Comparison of ENCODE assay signal across 8 cellular contexts in genomic region chr6:42929088-42929927, GRCh38. TPM values are rescaled to one million over a fixed set of nuclear protein-coding genes. Genes with fewer than 3 reads are reported as not detected.
DNase-seq lines count a peak whose midpoint lies in the region; ATAC-seq and TF ChIP-seq lines count a peak whose summit lies in the region.

CNPY3 (plus strand) TSS chr6:42929480; CDS start chr6:42929571, 91 bp downstream.

- H3K36me3 ChIP-seq in KMS-11 (ENCODE audit: insufficient read depth) (no peaks in the 10 kb centered on the region), Peyer's patch (peaks cover 0 to 9% (median 0%) of the 10 kb centered on the region in 3 donors), muscle layer of duodenum (ENCODE audit: control insufficient read depth in 1 of 2, insufficient read depth in 2 of 2, low read length in 2 of 2) (peaks cover 3 to 7% of the 10 kb centered on the region in 2 donors)

- TF ChIP-seq POLR2A in Peyer's patch (IDR thresholded peaks at IDR 0.05) = peak; percentile 69 to 75

- peak; percentile 67 for ATAC-seq in GM21737 (IDR thresholded peaks at IDR 0.05; ENCODE audit: unreplicated experiment)
- ATAC-seq in esophagus mucosa = peak; percentile 94

- H3K4me3 ChIP-seq in KMS-11 (IDR thresholded peaks at IDR 0.05; ENCODE audit: insufficient read depth, low read depth, low read length) (no peak within 1 kb of the TSS), Peyer's patch (peak within 1 kb of the TSS; percentile 64 to 89 (median 76)), muscle layer of duodenum (ENCODE audit: low read depth in 1 of 2, low read length in 2 of 2) (peak within 1 kb of the TSS; percentile 70 to 81)

- H3K4me1 ChIP-seq in KMS-11 (ENCODE audit: low read depth, poor library complexity, severe bottlenecking) = peaks cover 18% of the 10 kb centered on the region
- H3K4me1 ChIP-seq in Peyer's patch = peaks cover 0 to 32% (median 10%) of the 10 kb centered on the region in 4 donors
- peaks cover 10 to 27% of the 10 kb centered on the region in 2 donors for H3K4me1 ChIP-seq in muscle layer of duodenum (ENCODE audit: control insufficient read depth in 1 of 2, insufficient read depth in 2 of 2, low read length in 2 of 2)

- TF ChIP-seq CTCF in KMS-11 (conservative IDR thresholded peaks at IDR 0.05; ENCODE audit: low read depth, low read length) (no peak), Peyer's patch (IDR thresholded peaks at IDR 0.05) (peak in 2 of 6 experiments; percentile 10 to 24)

- no peaks in the 10 kb centered on the region for H4K20me1 ChIP-seq in KMS-11 (ENCODE audit: insufficient read depth)

- H3K9ac ChIP-seq in KMS-11 = peak within 1 kb of the TSS; percentile 54

- H3K9me3 ChIP-seq in Peyer's patch (no peaks in the 10 kb centered on the region), muscle layer of duodenum (ENCODE audit: control insufficient read depth in 1 of 2, low read length in 2 of 2) (no peaks in the 10 kb centered on the region)

- peak within 1 kb of the TSS; percentile 86 for H3K27ac ChIP-seq in KMS-11
- H3K27ac ChIP-seq in Peyer's patch = peak within 1 kb of the TSS; percentile 85 to 98 (median 93)
- peak within 1 kb of the TSS; percentile 94 for H3K27ac ChIP-seq in muscle layer of duodenum (ENCODE audit: low read length)

- H2AFZ ChIP-seq in KMS-11 (ENCODE audit: low read depth) = peak within 1 kb of the TSS; percentile 61

- no peaks in the 10 kb centered on the region for H3K27me3 ChIP-seq in KMS-11 (ENCODE audit: insufficient read depth, low read depth)
- H3K27me3 ChIP-seq in Peyer's patch = no peaks in the 10 kb centered on the region
- no peaks in the 10 kb centered on the region for H3K27me3 ChIP-seq in muscle layer of duodenum (ENCODE audit: low read depth, low read length)

- H3K4me2 ChIP-seq in KMS-11 = peak within 1 kb of the TSS; percentile 85

- DNase-seq in DMS53 treated with DMSO at 0.1 percent for 48 hours (lab: John Stamatoyannopoulos, UW; ENCODE audit: unreplicated experiment) (peak; percentile 97), Peyer's patch (peak; percentile 95 to 98 (median 97))
- peak; percentile 93 to 96 for DNase-seq in activated T-cell treated with anti-CD3 and anti-CD28 coated beads, Interleukin-2, amount 50 U/mL, for 48 hours
- peak; percentile 85 to 91 for DNase-seq in stimulated activated CD8-positive, alpha-beta memory T cell treated with anti-CD3 and anti-CD28 coated beads, Interleukin-7, amount 100 ng/mL, for 4 hours (ENCODE audit: low read depth in 2 of 2)

- H3K79me2 ChIP-seq in KMS-11 (ENCODE audit: insufficient read depth, low read depth) = peaks cover 34% of the 10 kb centered on the region

RNA-seq across cellular contexts. Expression of gene CNPY3, which starts in this region (rescaled TPM):
- 100 to 1,000 TPM in 1 of 4 donors, 10 to 100 TPM in 3; 27.8 to 101 (median 47.9) TPM for total RNA-seq in Peyer's patch
- 13.6 TPM for total RNA-seq in esophagus mucosa
